ENCODE assay signal across 14 cellular contexts in the genomic region with DNA sequence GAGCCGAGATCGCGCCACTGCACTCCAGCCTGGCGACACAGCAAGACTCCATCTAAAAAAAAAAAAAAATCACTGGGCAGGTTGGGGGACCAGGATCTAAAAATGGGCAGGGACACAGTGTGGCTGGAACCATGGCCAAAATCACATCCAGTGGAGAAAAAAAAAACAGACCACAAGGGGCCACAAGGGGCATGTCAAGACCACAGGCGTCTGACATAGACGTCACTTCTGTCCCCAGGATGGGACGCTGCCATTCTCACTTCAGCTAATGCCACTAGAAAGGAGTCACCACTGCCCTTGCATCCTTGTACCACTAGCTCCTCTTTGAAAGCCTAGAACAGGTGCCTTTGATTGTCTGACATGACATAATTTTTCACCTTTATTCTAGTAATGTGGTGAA. TPM values are rescaled to one million over a fixed set of nuclear protein-coding genes. Genes with fewer than 3 reads are reported as not detected.
DNase-seq lines count a peak whose midpoint lies in the region; ATAC-seq and TF ChIP-seq lines count a peak whose summit lies in the region.
"Had no signal": no experiment of that assay in that cellular context is flagged by ENCODE, and none has a peak within 500 bp of the region (broad histone marks: within the 10 kb centered on the region; RNA-seq: fewer than 3 reads in every experiment).

No MANE protein-coding gene starts in this region.

- intact Hi-C loops in cardiac septum (cut with DNase I): no loop called here
- intact Hi-C loops in Right ventricle myocardium inferior (cut with DNase I): no loop called here
- intact Hi-C loops in MCF 10A (cut with micrococcal nuclease): no loop called here

- no peaks in the 10 kb centered on the region for H3K9me3 ChIP-seq in endodermal cell (ENCODE audit: control insufficient read depth, low read length)

- H3K27ac Mint-ChIP-seq in endodermal cell (no peak overlapping the region), MCF 10A (ENCODE audit: low read depth, unreplicated experiment) (no peak overlapping the region)
- H3K27ac Mint-ChIP-seq: B cell; CD4-positive, alpha-beta memory T cell had no signal

- H3K36me3 Mint-ChIP-seq in endodermal cell (ENCODE audit: low read depth) (no peaks in the 10 kb centered on the region), MCF 10A (ENCODE audit: insufficient read depth, unreplicated experiment) (peaks cover 7% of the 10 kb centered on the region)
- H3K36me3 Mint-ChIP-seq: CD4-positive, alpha-beta memory T cell had no signal

- no peak overlapping the region for H3K27ac ChIP-seq in endodermal cell (ENCODE audit: low read depth, low read length)
- H3K27ac ChIP-seq: C4-2B had no signal

- POLR2A ChIA-PET in MCF 10A (lab: Yijun Ruan, JAX): no interaction called here

- peaks cover 8% of the 10 kb centered on the region for H3K4me1 Mint-ChIP-seq in endodermal cell
- H3K4me1 Mint-ChIP-seq in MCF 10A (ENCODE audit: insufficient read depth, unreplicated experiment): no peaks in the 10 kb centered on the region

- no peak overlapping the region for H3K9ac ChIP-seq in endodermal cell (ENCODE audit: extremely low read depth, low read length, poor library complexity, severe bottlenecking)

- H3K4me3 Mint-ChIP-seq in endodermal cell (no peak overlapping the region), MCF 10A (ENCODE audit: unreplicated experiment) (no peak overlapping the region)
- H3K4me3 Mint-ChIP-seq: B cell had no signal

- H3K4me1 ChIP-seq in endodermal cell (ENCODE audit: control insufficient read depth, insufficient read depth, low read length): no peaks in the 10 kb centered on the region

- H3K36me3 ChIP-seq in endodermal cell (ENCODE audit: control insufficient read depth, insufficient read depth, low read length): no peaks in the 10 kb centered on the region

- H3K27me3 Mint-ChIP-seq in endodermal cell (ENCODE audit: insufficient read depth) (peaks cover 59% of the 10 kb centered on the region), MCF 10A (ENCODE audit: insufficient read depth, unreplicated experiment) (peaks cover 74% of the 10 kb centered on the region)

- H3K4me3 ChIP-seq in endodermal cell (ENCODE audit: low read length): no peak overlapping the region

- DNase-seq in cardiac septum (ENCODE audit: low spot score): peak; percentile 12
- DNase-seq in Right ventricle myocardium inferior (ENCODE audit: missing footprints): no peak
- peak; percentile 20 for DNase-seq in NAMALWA (ENCODE audit: low spot score)
- DNase-seq in endodermal cell: no peak
- DNase-seq in MCF 10A (ENCODE audit: unreplicated experiment): no peak
- no peak for DNase-seq in NCI-H524 treated with DMSO at 0.1 percent for 48 hours (lab: John Stamatoyannopoulos, UW)
- no peak for DNase-seq in NCI-H146 treated with DMSO at 0.1 percent for 48 hours (lab: John Stamatoyannopoulos, UW; ENCODE audit: unreplicated experiment)
- DNase-seq: CD4-positive, alpha-beta memory T cell; GF-D8 had no signal

- BruUV-seq in MCF 10A (replicated peaks; lab: Mats Ljungman, UMichigan): no TSS peak

- CTCF ChIA-PET in MCF 10A (lab: Yijun Ruan, JAX): interaction anchor here (0.6 kb wide), 1 partner anchor 110 kb away, joined by 3 read pairs; no protein-coding TSS in a partner anchor

- no peak for ATAC-seq in Right ventricle myocardium inferior
- ATAC-seq: HCT116, HepG2 had no signal

- TF ChIP-seq CTCF in endodermal cell (conservative IDR thresholded peaks at IDR 0.05) (peak; percentile 46), MCF 10A (IDR thresholded peaks at IDR 0.05; ENCODE audit: unreplicated experiment) (no peak)

- H3K9me3 Mint-ChIP-seq in endodermal cell (no peaks in the 10 kb centered on the region), MCF 10A (ENCODE audit: unreplicated experiment) (no peaks in the 10 kb centered on the region)

- H3K27me3 ChIP-seq in endodermal cell (ENCODE audit: control insufficient read depth, insufficient read depth, low read length, poor library complexity, severe bottlenecking): peaks cover 53% of the 10 kb centered on the region

- WGBS in endodermal cell (ENCODE audit: insufficient coverage in 1 of 2, insufficient read length in 1 of 2), 2 experiments: 94% methylated on average over 7 of the region's 7 CpGs; no CpG with 5 or more reads in 1 of the 2 experiments

RNA-seq across cellular contexts. Expression of a gene that starts 2.5 kb away (rescaled TPM):
- total RNA-seq in cardiac septum (3.1 TPM), Right ventricle myocardium inferior (9.1 TPM), endodermal cell (10 to 100 TPM; 10.9 to 14.5 TPM), MCF 10A (2022) (not detected in 2 replicates)
- polyA plus RNA-seq in endodermal cell (2013, experiment 1 of 2): 3.7 TPM
- 4.1 TPM for polyA plus RNA-seq in endodermal cell (2013, experiment 2 of 2)
- total RNA-seq: H4, HepG2 had no signal
- polyA plus RNA-seq: HepG2 had no signal

Comparison
In these comparisons a context has a peak if more than half of its experiments do, and no peak if none do; other contexts are left out.
1. DNase-seq: peak in cardiac septum (single experiment) and NAMALWA (single experiment); none in Right ventricle myocardium inferior (single experiment), endodermal cell (single experiment), MCF 10A (single experiment), NCI-H524 treated with DMSO at 0.1 percent for 48 hours (single experiment) and NCI-H146 treated with DMSO at 0.1 percent for 48 hours (single experiment).